6 cellular contexts compared by ENCODE assay signal in the genomic region with DNA sequence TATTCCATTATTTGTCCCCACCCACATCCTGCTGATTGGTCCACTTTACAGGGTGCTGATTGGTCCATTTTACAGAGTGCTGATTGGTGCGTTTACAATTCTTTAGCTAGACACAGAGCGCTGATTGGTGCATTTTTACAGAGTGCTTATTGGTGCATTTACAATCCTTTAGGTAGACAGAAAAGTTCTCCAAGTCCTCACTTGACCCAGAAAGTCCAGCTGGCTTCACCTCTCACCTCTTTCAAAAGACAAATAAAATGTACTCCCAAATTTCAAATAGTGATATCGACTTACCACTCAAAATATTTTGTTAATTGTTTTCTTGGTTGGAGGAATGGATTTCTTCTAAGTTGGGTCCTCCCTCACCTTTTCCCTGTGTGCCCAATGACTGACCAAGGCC.
DNase-seq lines count a peak whose midpoint lies in the region; ATAC-seq, FAIRE-seq and TF ChIP-seq lines count a peak whose summit lies in the region.
"Not testable (repeated sequence)": the region's sequence is repeated elsewhere in the genome, so short reads cannot be mapped to it uniquely, and the experiment has no call there.

No MANE protein-coding gene starts in this region.

- not testable (repeated sequence) for H3K36me3 Mint-ChIP-seq in CD4-positive, alpha-beta T cell (ENCODE audit: low read depth); T-cell; activated CD4-positive, alpha-beta T cell treated with anti-CD3 and anti-CD28 coated beads, Interleukin-2, amount 10 ng/mL, durations not matched to agents 24 days and 14 days (ENCODE audit: low read depth); naive thymus-derived CD4-positive, alpha-beta T cell; neural progenitor cell

- not testable (repeated sequence) for TF ChIP-seq CTCF in CD4-positive, alpha-beta T cell (IDR thresholded peaks at IDR 0.05); K562 (IDR thresholded peaks at IDR 0.05 in 2 of 3, conservative IDR thresholded peaks at IDR 0.05 in 1 of 3; ENCODE audit: insufficient read depth in 2 of 3, low read depth in 1 of 3, low read length in 3 of 3); neural progenitor cell (IDR thresholded peaks at IDR 0.05)

- not testable (repeated sequence) for TF ChIP-seq EP300 in K562 (IDR thresholded peaks at IDR 0.05; ENCODE audit: low read length)

- not testable (repeated sequence) for TF ChIP-seq POLR2A in K562 (conservative IDR thresholded peaks at IDR 0.05)

- not testable (repeated sequence) for H3F3A ChIP-seq in neural progenitor cell (ENCODE audit: low read depth)

- H3K27ac Mint-ChIP-seq in CD4-positive, alpha-beta T cell: peak overlapping the region; percentile 88
- H3K27ac Mint-ChIP-seq in T-cell (peak overlapping the region; percentile 82 to 85), neural progenitor cell (peak overlapping the region; percentile 30)
- not testable (repeated sequence) for H3K27ac Mint-ChIP-seq in activated CD4-positive, alpha-beta T cell treated with anti-CD3 and anti-CD28 coated beads, Interleukin-2, amount 10 ng/mL, durations not matched to agents 24 days and 14 days
- peak overlapping the region in 8 of 9 donors; percentile 87 to 98 (median 92) for H3K27ac Mint-ChIP-seq in naive thymus-derived CD4-positive, alpha-beta T cell

- not testable (repeated sequence) for ATAC-seq in CD4-positive, alpha-beta T cell (ENCODE audit: poor library complexity); T-cell (replicated peaks in 1 of 4); K562; naive thymus-derived CD4-positive, alpha-beta T cell

- H3K79me2 ChIP-seq in K562 (ENCODE audit: control insufficient read depth, insufficient read depth, low read length); neural progenitor cell (ENCODE audit: low read depth): not testable (repeated sequence)

- not testable (repeated sequence) for H3K9ac ChIP-seq in K562 (ENCODE audit: insufficient read depth in 1 of 2, low read depth in 2 of 2, low read length in 2 of 2); neural progenitor cell

- H3K4me2 ChIP-seq in K562 (ENCODE audit: insufficient read depth, low read length); neural progenitor cell: not testable (repeated sequence)

- H4K20me1 ChIP-seq in K562 (replicated peaks; ENCODE audit: control insufficient read depth, insufficient read depth, low read length); neural progenitor cell (ENCODE audit: low read depth): not testable (repeated sequence)

- peaks cover 87% of the 10 kb centered on the region for H3K4me1 Mint-ChIP-seq in CD4-positive, alpha-beta T cell (ENCODE audit: low read depth)
- H3K4me1 Mint-ChIP-seq in T-cell (peaks cover 68 to 82% (median 80%) of the 10 kb centered on the region in 3 donors), neural progenitor cell (peaks cover 20% of the 10 kb centered on the region)
- H3K4me1 Mint-ChIP-seq in activated CD4-positive, alpha-beta T cell treated with anti-CD3 and anti-CD28 coated beads, Interleukin-2, amount 10 ng/mL, durations not matched to agents 24 days and 14 days: peaks cover 21% of the 10 kb centered on the region
- H3K4me1 Mint-ChIP-seq in naive thymus-derived CD4-positive, alpha-beta T cell: peaks cover 36 to 96% (median 89%) of the 10 kb centered on the region in 7 donors

- CTCF ChIA-PET in CD4-positive, alpha-beta T cell (lab: Charles Lee); K562 (lab: Yijun Ruan, JAX; ENCODE audit: low intra/inter-chr PET ratio); naive thymus-derived CD4-positive, alpha-beta T cell (lab: Charles Lee): not testable (repeated sequence)
- CTCF ChIA-PET in T-cell (lab: Charles Lee): interaction anchor here in 1 of 2 donors (0.5 kb wide), 1 partner anchor 215 kb away, joined by 3 read pairs; no protein-coding TSS in a partner anchor

- not testable (repeated sequence) for DNase-seq in CD4-positive, alpha-beta T cell; T-cell; K562 (ENCODE audit: extremely low read depth in 1 of 4, low spot score in 3 of 4); naive thymus-derived CD4-positive, alpha-beta T cell; neural progenitor cell (ENCODE audit: low spot score)
- peak; percentile 45 for DNase-seq in activated CD4-positive, alpha-beta T cell treated with anti-CD3 and anti-CD28 coated beads, Interleukin-2, amount 10 ng/mL, durations not matched to agents 24 days and 14 days

- peaks cover 14 to 28% of the 10 kb centered on the region in 2 experiments for H3K4me1 ChIP-seq in K562 (replicated peaks in 1 of 2; ENCODE audit: control insufficient read depth in 2 of 2, insufficient read depth in 2 of 2, low read length in 2 of 2)
- H3K4me1 ChIP-seq in naive thymus-derived CD4-positive, alpha-beta T cell (ENCODE audit: control insufficient read depth in 2 of 2, insufficient read depth in 2 of 2, low read length in 2 of 2): peaks cover 0 to 66% of the 10 kb centered on the region in 2 donors
- not testable (repeated sequence) for H3K4me1 ChIP-seq in neural progenitor cell

- BruUV-seq in K562 (replicated peaks; lab: Mats Ljungman, UMichigan): not testable (repeated sequence)

- intact Hi-C loops in CD4-positive, alpha-beta T cell (cut with DNase I, micrococcal nuclease); activated CD4-positive, alpha-beta T cell treated with anti-CD3 and anti-CD28 coated beads, Interleukin-2, amount 10 ng/mL, durations not matched to agents 24 days and 14 days (cut with micrococcal nuclease); naive thymus-derived CD4-positive, alpha-beta T cell (cut with micrococcal nuclease): not testable (repeated sequence)
- intact Hi-C loops in K562 (cut with micrococcal nuclease): loop anchor here (10.0 kb wide), 1 partner anchor 139 kb away; no protein-coding TSS in a partner anchor

- H3K27me3 ChIP-seq in CD4-positive, alpha-beta T cell (ENCODE audit: control insufficient read depth, insufficient read depth, low read length); K562 (ENCODE audit: control insufficient read depth in 2 of 2, insufficient read depth in 2 of 2, low read length in 2 of 2); naive thymus-derived CD4-positive, alpha-beta T cell (ENCODE audit: control insufficient read depth in 2 of 2, insufficient read depth in 2 of 2, low read length in 2 of 2); neural progenitor cell: not testable (repeated sequence)

- TF ChIP-seq RAD21 in K562 (CRISPR knock-in tag; conservative IDR thresholded peaks at IDR 0.05 in 1 of 2, IDR thresholded peaks at IDR 0.05 in 1 of 2): not testable (repeated sequence)

- in situ Hi-C loops in K562 (cut with MboI): not testable (repeated sequence)

- not testable (repeated sequence) for H3K9me1 ChIP-seq in K562 (ENCODE audit: control insufficient read depth, insufficient read depth, low read length)

- peak overlapping the region; percentile 25 for H3K4me3 Mint-ChIP-seq in CD4-positive, alpha-beta T cell
- H3K4me3 Mint-ChIP-seq in T-cell: peak overlapping the region in 1 of 3 donors; percentile 78
- not testable (repeated sequence) for H3K4me3 Mint-ChIP-seq in activated CD4-positive, alpha-beta T cell treated with anti-CD3 and anti-CD28 coated beads, Interleukin-2, amount 10 ng/mL, durations not matched to agents 24 days and 14 days; neural progenitor cell
- peak overlapping the region in 9 of 10 donors; percentile 38 to 76 (median 63) for H3K4me3 Mint-ChIP-seq in naive thymus-derived CD4-positive, alpha-beta T cell

- H3K4me3 ChIP-seq in K562; naive thymus-derived CD4-positive, alpha-beta T cell (ENCODE audit: low read length); neural progenitor cell: not testable (repeated sequence)

- not testable (repeated sequence) for H2AFZ ChIP-seq in K562 (ENCODE audit: low read depth, low read length); neural progenitor cell (replicated peaks)

- H3K27me3 Mint-ChIP-seq in CD4-positive, alpha-beta T cell; T-cell; neural progenitor cell (ENCODE audit: insufficient read depth, low read depth): not testable (repeated sequence)
- H3K27me3 Mint-ChIP-seq in activated CD4-positive, alpha-beta T cell treated with anti-CD3 and anti-CD28 coated beads, Interleukin-2, amount 10 ng/mL, durations not matched to agents 24 days and 14 days: peaks cover 21% of the 10 kb centered on the region
- H3K27me3 Mint-ChIP-seq in naive thymus-derived CD4-positive, alpha-beta T cell: peaks cover 0 to 22% (median 0%) of the 10 kb centered on the region in 5 donors

- H3K9me3 ChIP-seq in CD4-positive, alpha-beta T cell (ENCODE audit: control insufficient read depth, low read length); naive thymus-derived CD4-positive, alpha-beta T cell (ENCODE audit: control insufficient read depth in 2 of 3, low read length in 3 of 3); neural progenitor cell (ENCODE audit: low read depth): not testable (repeated sequence)
- H3K9me3 ChIP-seq in K562 (replicated peaks; ENCODE audit: control insufficient read depth, insufficient read depth, low read depth, low read length): peaks cover 12% of the 10 kb centered on the region

- WGBS in K562 (ENCODE audit: insufficient coverage, low coverage, missing lambda C conversion rate): 85% methylated on average over 3 of the region's 3 CpGs

- not testable (repeated sequence) for FAIRE-seq in K562 (lab: Jason Lieb, UNC)

- POLR2A ChIA-PET in CD4-positive, alpha-beta T cell (lab: Charles Lee): interaction anchor here (1.1 to 1.2 kb wide), 2 partner anchors 8 to 184 kb away, joined by 3 to 4 read pairs; no protein-coding TSS in a partner anchor
- POLR2A ChIA-PET in T-cell (lab: Charles Lee); K562 (lab: Yijun Ruan, JAX): not testable (repeated sequence)
- POLR2A ChIA-PET in naive thymus-derived CD4-positive, alpha-beta T cell (lab: Charles Lee): interaction anchor here (0.9 to 2.7 kb wide), 7 partner anchors 146 to 341 kb away, joined by 3 to 17 read pairs (median 6); no protein-coding TSS in a partner anchor

- not testable (repeated sequence) for H3K27ac ChIP-seq in CD4-positive, alpha-beta T cell (ENCODE audit: low read depth, low read length); K562 (ENCODE audit: extremely low read depth, low read depth, low read length); neural progenitor cell
- H3K27ac ChIP-seq in naive thymus-derived CD4-positive, alpha-beta T cell (ENCODE audit: low read depth, low read length): peak overlapping the region; percentile 68

- H3K36me3 ChIP-seq in K562 (ENCODE audit: control insufficient read depth, insufficient read depth, low read length); naive thymus-derived CD4-positive, alpha-beta T cell (ENCODE audit: control insufficient read depth in 2 of 3, insufficient read depth in 3 of 3, low read length in 3 of 3); neural progenitor cell: not testable (repeated sequence)

- H3K9me3 Mint-ChIP-seq in CD4-positive, alpha-beta T cell; T-cell; activated CD4-positive, alpha-beta T cell treated with anti-CD3 and anti-CD28 coated beads, Interleukin-2, amount 10 ng/mL, durations not matched to agents 24 days and 14 days; naive thymus-derived CD4-positive, alpha-beta T cell: not testable (repeated sequence)
- peaks cover 17% of the 10 kb centered on the region for H3K9me3 Mint-ChIP-seq in neural progenitor cell
